28 cellular contexts compared by ENCODE assay signal in the genomic region with DNA sequence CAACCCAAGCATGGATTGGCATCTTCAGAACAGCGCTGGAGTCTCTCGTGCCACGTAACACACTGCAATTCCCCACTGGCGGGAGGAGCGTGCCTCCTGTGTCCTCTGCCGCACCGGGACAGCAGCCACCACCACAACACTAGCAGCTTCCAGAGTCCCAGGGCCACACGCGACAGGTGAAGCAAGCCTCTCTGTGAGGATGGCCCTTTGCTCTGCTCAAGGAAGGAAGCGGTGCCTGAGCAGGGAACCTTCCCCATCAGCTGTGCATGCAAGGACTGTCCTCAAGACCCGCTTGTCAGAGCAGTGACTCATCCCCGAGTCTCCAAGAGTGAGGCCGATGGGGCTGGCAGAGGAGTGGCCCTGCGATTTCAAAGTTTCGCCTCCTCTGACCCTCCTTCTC. TPM values are rescaled to one million over a fixed set of nuclear protein-coding genes. Genes with fewer than 3 reads are reported as not detected.
DNase-seq lines count a peak whose midpoint lies in the region; ATAC-seq and TF ChIP-seq lines count a peak whose summit lies in the region.
"Had no signal": no experiment of that assay in that cellular context is flagged by ENCODE, and none has a peak within 500 bp of the region (broad histone marks: within the 10 kb centered on the region; RNA-seq: fewer than 3 reads in every experiment).

No MANE protein-coding gene starts in this region.

- H3K27ac ChIP-seq in SK-N-SH (ENCODE audit: low read depth in 2 of 2, low read length in 1 of 2): no peak overlapping the region
- H3K27ac ChIP-seq: cardiac muscle cell, esophagus muscularis mucosa, neutrophil, thyroid gland had no signal

- no peaks in the 10 kb centered on the region for H3K9me3 Mint-ChIP-seq in WTC11
- H3K9me3 Mint-ChIP-seq: activated CD4-positive, alpha-beta memory T cell treated with anti-CD3 and anti-CD28 coated beads for 36 hours; activated naive CD4-positive, alpha-beta T cell treated with anti-CD3 and anti-CD28 coated beads, Interleukin-2, amount 50 U/mL, for 24 hours; activated T-helper 17 cell treated with anti-CD3 and anti-CD28 coated beads, Interleukin-2, amount 50 U/mL, for 72 hours; CD8-positive, alpha-beta memory T cell; memory B cell had no signal

- TF ChIP-seq RAD21 in SK-N-SH (IDR thresholded peaks at IDR 0.05; ENCODE audit: low read length): no peak

- H3K27me3 ChIP-seq in SK-N-SH (ENCODE audit: insufficient read depth): peaks cover 17% of the 10 kb centered on the region
- H3K27me3 ChIP-seq: esophagus muscularis mucosa, thyroid gland had no signal

- no peaks in the 10 kb centered on the region for H3K79me2 ChIP-seq in SK-N-SH (ENCODE audit: insufficient read depth)

- H3K4me1 ChIP-seq in SK-N-SH (ENCODE audit: control insufficient read depth in 1 of 2, insufficient read depth in 2 of 2, low read depth in 1 of 2, low read length in 1 of 2): no peaks in the 10 kb centered on the region
- H3K4me1 ChIP-seq: BE2C, thyroid gland had no signal

- intact Hi-C loops in head of caudate nucleus (cut with DNase I): no loop called here

- CTCF ChIA-PET in WTC11 (lab: Charles Lee): interaction anchor here (0.8 to 1.7 kb wide), 2 partner anchors 180 to 480 kb away, joined by 3 read pairs; no protein-coding TSS in a partner anchor
- CTCF ChIA-PET in SK-N-SH (lab: Yijun Ruan, JAX): interaction anchor here (0.7 to 1.2 kb wide), 2 partner anchors 14 to 1338 kb away, joined by 3 read pairs; no protein-coding TSS in a partner anchor

- no peak overlapping the region for H3K27ac Mint-ChIP-seq in WTC11
- H3K27ac Mint-ChIP-seq: activated CD4-positive, alpha-beta memory T cell treated with anti-CD3 and anti-CD28 coated beads for 36 hours; activated naive CD4-positive, alpha-beta T cell treated with anti-CD3 and anti-CD28 coated beads, Interleukin-2, amount 50 U/mL, for 24 hours; activated T-helper 17 cell treated with anti-CD3 and anti-CD28 coated beads, Interleukin-2, amount 50 U/mL, for 72 hours; CD8-positive, alpha-beta memory T cell; memory B cell had no signal

- POLR2A ChIA-PET in WTC11 (lab: Charles Lee): no interaction called here
- POLR2A ChIA-PET in SK-N-SH (lab: Yijun Ruan, JAX): no interaction called here

- ATAC-seq in WTC11 (peak; percentile 27; the same call in 1 of the 2 replicates), GM19324 (IDR thresholded peaks at IDR 0.05; ENCODE audit: low FRiP score, unreplicated experiment) (no peak)
- ATAC-seq: activated CD4-positive, CD25-positive, alpha-beta regulatory T cell treated with anti-CD3 and anti-CD28 coated beads, Interleukin-2, amount 50 U/mL, for 24 hours; activated T-helper 17 cell treated with anti-CD3 and anti-CD28 coated beads, Interleukin-2, amount 50 U/mL, for 72 hours; Panc1; sciatic nerve; stimulated activated naive CD8-positive, alpha-beta T cell treated with anti-CD3 and anti-CD28 coated beads, Interleukin-15, Interleukin-2, amounts not matched to agents 100 U/mL and 50 U/mL, for 24 hours had no signal

- TF ChIP-seq CTCF in WTC11 (IDR thresholded peaks at IDR 0.05) (no peak), SK-N-SH (IDR thresholded peaks at IDR 0.05) (no peak)

- no peaks in the 10 kb centered on the region for H3K9me3 ChIP-seq in SK-N-SH
- H3K9me3 ChIP-seq: BE2C, esophagus muscularis mucosa, neutrophil, thyroid gland had no signal

- H3K9ac ChIP-seq in SK-N-SH: no peak overlapping the region

- no peak overlapping the region for H3K4me3 Mint-ChIP-seq in WTC11
- H3K4me3 Mint-ChIP-seq: activated CD4-positive, alpha-beta memory T cell treated with anti-CD3 and anti-CD28 coated beads for 36 hours; activated naive CD4-positive, alpha-beta T cell treated with anti-CD3 and anti-CD28 coated beads, Interleukin-2, amount 50 U/mL, for 24 hours; activated T-helper 17 cell treated with anti-CD3 and anti-CD28 coated beads, Interleukin-2, amount 50 U/mL, for 72 hours; CD8-positive, alpha-beta memory T cell; memory B cell had no signal

- H3F3A ChIP-seq in SK-N-SH (replicated peaks; ENCODE audit: insufficient read depth): no peaks in the 10 kb centered on the region

- H3K4me3 ChIP-seq in SK-N-SH (ENCODE audit: low read depth in 2 of 2, low read length in 1 of 2): no peak overlapping the region
- H3K4me3 ChIP-seq: cardiac muscle cell, esophagus muscularis mucosa, thyroid gland had no signal

- H3K4me1 Mint-ChIP-seq in WTC11: peaks cover under 1% of the 10 kb centered on the region; the same call in 1 of the 2 replicates
- H3K4me1 Mint-ChIP-seq: activated T-helper 17 cell treated with anti-CD3 and anti-CD28 coated beads, Interleukin-2, amount 50 U/mL, for 72 hours; memory B cell had no signal

- H3K4me2 ChIP-seq in SK-N-SH: no peak overlapping the region

- WGBS in SK-N-SH (ENCODE audit: low lambda C conversion rate): 76% methylated on average over 15 of the region's 15 CpGs

- no peaks in the 10 kb centered on the region for H3K9me2 ChIP-seq in SK-N-SH

- H3K36me3 ChIP-seq in SK-N-SH (replicated peaks in 1 of 2; ENCODE audit: control insufficient read depth in 1 of 2, insufficient read depth in 2 of 2, low read length in 1 of 2): no peaks in the 10 kb centered on the region
- H3K36me3 ChIP-seq: BE2C, cardiac muscle cell, esophagus muscularis mucosa, neutrophil, thyroid gland had no signal

- no peak for TF ChIP-seq EP300 in SK-N-SH (IDR thresholded peaks at IDR 0.05; ENCODE audit: borderline replicate concordance in 1 of 2, low read depth in 1 of 2, low read length in 1 of 2)

- H3K27me3 Mint-ChIP-seq in WTC11 (ENCODE audit: low read depth): no peaks in the 10 kb centered on the region

- peak; percentile 75 for DNase-seq in AG20443 (ENCODE audit: low spot score)
- peak; percentile 19 for DNase-seq in M059J (ENCODE audit: low read depth)
- DNase-seq in WTC11 (ENCODE audit: low spot score): no peak
- DNase-seq in myocyte (ENCODE audit: low read depth): peak; percentile 19
- DNase-seq in SK-N-SH: no peak
- no peak for DNase-seq in stimulated activated CD4-positive, alpha-beta T cell treated with anti-CD3 and anti-CD28 coated beads, Interleukin-4, amount 100 ng/mL, for 4 hours
- DNase-seq in head of caudate nucleus: no peak
- DNase-seq: activated CD4-positive, alpha-beta memory T cell treated with anti-CD3 and anti-CD28 coated beads for 36 hours; amygdala; BE2C; CD8-positive, alpha-beta memory T cell; foreskin melanocyte; HCEC 1CT; NCI-H510A treated with DMSO at 0.1 percent for 48 hours; SIG-M5; stimulated activated naive CD8-positive, alpha-beta T cell treated with anti-CD3 and anti-CD28 coated beads, Interleukin-15, Interleukin-2, amounts not matched to agents 100 U/mL and 50 U/mL, for 24 hours; SW 1271; thyroid gland had no signal

- no peak overlapping the region for H2AFZ ChIP-seq in SK-N-SH (ENCODE audit: low read depth)

- H3K36me3 Mint-ChIP-seq in WTC11: no peaks in the 10 kb centered on the region
- H3K36me3 Mint-ChIP-seq: activated CD4-positive, alpha-beta memory T cell treated with anti-CD3 and anti-CD28 coated beads for 36 hours; activated naive CD4-positive, alpha-beta T cell treated with anti-CD3 and anti-CD28 coated beads, Interleukin-2, amount 50 U/mL, for 24 hours; CD8-positive, alpha-beta memory T cell; memory B cell had no signal

- no peaks in the 10 kb centered on the region for H4K20me1 ChIP-seq in SK-N-SH (ENCODE audit: insufficient read depth)

TF ChIP-seq in WTC11, 78 proteins besides CTCF, POLR2A, EP300 and RAD21:
- TF ChIP-seq NFATC4 (CRISPR knock-in tag; IDR thresholded peaks at IDR 0.05) (no peak), HMGA2 (CRISPR knock-in tag; IDR thresholded peaks at IDR 0.05) (no peak), ZNF121 (CRISPR knock-in tag; IDR thresholded peaks at IDR 0.05) (no peak)

TF ChIP-seq in SK-N-SH, 30 proteins besides CTCF, POLR2A, EP300 and RAD21 (continues in another document):
- no peak for TF ChIP-seq RFX5 (IDR thresholded peaks at IDR 0.05; ENCODE audit: low read length)
- no peak for TF ChIP-seq PBX3 (IDR thresholded peaks at IDR 0.05)
- no peak for TF ChIP-seq TCF12 (IDR thresholded peaks at IDR 0.05)
- no peak for TF ChIP-seq EZH2phosphoT487 (IDR thresholded peaks at IDR 0.05; ENCODE audit: borderline replicate concordance, low read depth)
- TF ChIP-seq, protein P1, sequence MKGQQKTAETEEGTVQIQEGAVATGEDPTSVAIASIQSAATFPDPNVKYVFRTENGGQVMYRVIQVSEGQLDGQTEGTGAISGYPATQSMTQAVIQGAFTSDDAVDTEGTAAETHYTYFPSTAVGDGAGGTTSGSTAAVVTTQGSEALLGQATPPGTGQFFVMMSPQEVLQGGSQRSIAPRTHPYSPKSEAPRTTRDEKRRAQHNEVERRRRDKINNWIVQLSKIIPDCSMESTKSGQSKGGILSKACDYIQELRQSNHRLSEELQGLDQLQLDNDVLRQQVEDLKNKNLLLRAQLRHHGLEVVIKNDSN (IDR thresholded peaks at IDR 0.05; ENCODE audit: borderline replicate concordance, low read depth): no peak
- no peak for TF ChIP-seq NRF1 (IDR thresholded peaks at IDR 0.05; ENCODE audit: low read depth, low read length)

RNA-seq across cellular contexts. Expression of gene TTC32, which starts 44.0 kb away (rescaled TPM):
- 2.4 and 7.4 TPM in 2 replicates for total RNA-seq in M059J (2014; rRNA removed; shearing (Covaris generic))
- total RNA-seq in WTC11 (2021): 9.9 to 10.6 TPM (median 10.0 TPM) in 3 replicates
- total RNA-seq in myocyte: 8.3 and 12.0 TPM in 2 replicates
- 5.7 TPM for polyA plus RNA-seq in myocyte (2012)
- polyA plus RNA-seq in SK-N-SH (2012; rRNA removed): 9.1 and 11.9 TPM in 2 replicates
- 6.6 and 7.2 TPM in 2 replicates for polyA plus RNA-seq in SK-N-SH (2012; cell fraction: cytosol; rRNA removed)
- polyA plus RNA-seq in SK-N-SH (2012; cell fraction: nucleus; rRNA removed): 25.0 and 30.7 TPM in 2 replicates

Comparison
In these comparisons a context has a peak if more than half of its experiments do, and no peak if none do; other contexts are left out.
1. DNase-seq: peak in AG20443 (single experiment), M059J (single experiment) and myocyte (single experiment); none in WTC11 (single experiment), SK-N-SH (single experiment), stimulated activated CD4-positive, alpha-beta T cell treated with anti-CD3 and anti-CD28 coated beads, Interleukin-4, amount 100 ng/mL, for 4 hours (0 of 2) and head of caudate nucleus (0 of 42).